In the genomic region with DNA sequence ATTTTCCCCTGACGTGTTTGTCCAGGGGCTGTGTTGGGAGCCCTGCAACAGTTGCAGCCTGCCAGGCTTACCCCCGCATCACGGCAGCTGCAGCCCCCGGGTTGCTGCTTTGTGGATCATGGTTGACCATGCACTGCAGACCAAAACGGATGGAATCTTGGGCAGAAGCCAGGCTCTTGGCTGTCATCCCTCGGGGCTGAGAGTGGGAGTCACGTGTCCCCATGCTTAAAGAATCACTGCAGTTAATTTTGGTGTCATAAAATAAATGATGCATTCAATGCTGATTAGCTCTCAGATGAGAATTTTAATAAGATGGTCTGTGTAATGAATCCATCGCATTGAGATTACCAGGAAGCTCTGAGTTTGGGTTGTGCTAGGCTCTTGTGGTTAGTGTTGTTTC, we compare ENCODE assay signal across 1 cellular context.
TF ChIP-seq lines count a peak whose summit lies in the region.

No MANE protein-coding gene starts in this region.

TF ChIP-seq in SK-N-SH treated with all-trans-retinoic acid at 6 μM for 48 hours, 23 proteins besides CTCF, POLR2A, EP300 and RAD21 (continued from another document):
- TF ChIP-seq, protein P1, sequence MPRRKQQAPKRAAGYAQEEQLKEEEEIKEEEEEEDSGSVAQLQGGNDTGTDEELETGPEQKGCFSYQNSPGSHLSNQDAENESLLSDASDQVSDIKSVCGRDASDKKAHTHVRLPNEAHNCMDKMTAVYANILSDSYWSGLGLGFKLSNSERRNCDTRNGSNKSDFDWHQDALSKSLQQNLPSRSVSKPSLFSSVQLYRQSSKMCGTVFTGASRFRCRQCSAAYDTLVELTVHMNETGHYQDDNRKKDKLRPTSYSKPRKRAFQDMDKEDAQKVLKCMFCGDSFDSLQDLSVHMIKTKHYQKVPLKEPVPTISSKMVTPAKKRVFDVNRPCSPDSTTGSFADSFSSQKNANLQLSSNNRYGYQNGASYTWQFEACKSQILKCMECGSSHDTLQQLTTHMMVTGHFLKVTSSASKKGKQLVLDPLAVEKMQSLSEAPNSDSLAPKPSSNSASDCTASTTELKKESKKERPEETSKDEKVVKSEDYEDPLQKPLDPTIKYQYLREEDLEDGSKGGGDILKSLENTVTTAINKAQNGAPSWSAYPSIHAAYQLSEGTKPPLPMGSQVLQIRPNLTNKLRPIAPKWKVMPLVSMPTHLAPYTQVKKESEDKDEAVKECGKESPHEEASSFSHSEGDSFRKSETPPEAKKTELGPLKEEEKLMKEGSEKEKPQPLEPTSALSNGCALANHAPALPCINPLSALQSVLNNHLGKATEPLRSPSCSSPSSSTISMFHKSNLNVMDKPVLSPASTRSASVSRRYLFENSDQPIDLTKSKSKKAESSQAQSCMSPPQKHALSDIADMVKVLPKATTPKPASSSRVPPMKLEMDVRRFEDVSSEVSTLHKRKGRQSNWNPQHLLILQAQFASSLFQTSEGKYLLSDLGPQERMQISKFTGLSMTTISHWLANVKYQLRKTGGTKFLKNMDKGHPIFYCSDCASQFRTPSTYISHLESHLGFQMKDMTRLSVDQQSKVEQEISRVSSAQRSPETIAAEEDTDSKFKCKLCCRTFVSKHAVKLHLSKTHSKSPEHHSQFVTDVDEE (CRISPR knock-in tag; IDR thresholded peaks at IDR 0.05) = no peak
- no peak for TF ChIP-seq TCF4 (CRISPR knock-in tag; IDR thresholded peaks at IDR 0.05; ENCODE audit: borderline replicate concordance)
